Comparison of ENCODE assay signal across 8 cellular contexts in the genomic region with DNA sequence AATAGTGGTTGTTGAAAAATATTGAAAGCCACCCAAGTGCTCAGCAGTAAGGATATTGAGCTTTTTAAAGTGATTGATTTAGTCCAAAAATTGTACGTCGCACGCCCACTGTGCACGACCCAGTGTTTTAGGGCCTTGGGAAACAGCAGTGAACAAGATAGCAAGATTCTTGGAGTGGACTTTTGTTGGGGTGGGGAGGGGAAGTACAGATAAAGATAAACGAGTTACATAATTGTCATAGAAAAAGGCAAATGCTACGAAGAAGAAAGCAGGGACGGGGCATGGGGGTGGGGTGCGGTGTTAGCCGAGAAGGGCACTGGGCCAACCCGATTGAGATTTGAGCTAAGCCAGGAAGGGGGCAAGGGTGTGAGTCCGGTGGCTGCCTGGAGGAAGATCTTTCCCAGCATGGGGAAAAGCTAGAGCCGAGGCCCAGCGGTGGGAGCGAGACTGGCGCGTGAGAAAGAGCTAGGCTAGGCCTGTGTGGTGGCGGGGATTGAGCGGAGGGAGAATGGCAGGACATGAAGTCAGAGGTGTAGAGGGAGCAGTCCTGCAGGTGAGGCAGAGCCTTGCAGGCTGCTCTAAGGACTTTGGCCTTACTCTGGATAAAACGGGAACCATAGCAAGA. TPM values are rescaled to one million over a fixed set of nuclear protein-coding genes. Genes with fewer than 3 reads are reported as not detected.
DNase-seq lines count a peak whose midpoint lies in the region; ATAC-seq and TF ChIP-seq lines count a peak whose summit lies in the region.

No MANE protein-coding gene starts in this region.

- peak overlapping the region; percentile 95 for H3K4me3 ChIP-seq in cardiac muscle cell
- peak overlapping the region; percentile 76 for H3K4me3 ChIP-seq in parathyroid adenoma (ENCODE audit: low read depth, low read length)

- H3K4me1 ChIP-seq in cardiac muscle cell (ENCODE audit: low read depth): peaks cover 13% of the 10 kb centered on the region
- peaks cover 14% of the 10 kb centered on the region for H3K4me1 ChIP-seq in parathyroid adenoma

- peak overlapping the region; percentile 91 for H3K27ac ChIP-seq in CD4-positive, alpha-beta T cell (ENCODE audit: low read depth, low read length)
- H3K27ac ChIP-seq in cardiac muscle cell: peak overlapping the region; percentile 100
- peak overlapping the region; percentile 99 for H3K27ac ChIP-seq in parathyroid adenoma

- peak overlapping the region; percentile 89 for H3K9ac ChIP-seq in parathyroid adenoma

- CTCF ChIA-PET in CD4-positive, alpha-beta T cell (lab: Charles Lee): interaction anchor here (0.7 to 3.7 kb wide), 28 partner anchors 9 to 323 kb away, joined by 3 to 73 read pairs (median 4); a partner anchor contains a TSS
- CTCF ChIA-PET in activated naive CD4-positive, alpha-beta T cell treated with anti-CD3 and anti-CD28 coated beads for 36 hours (lab: Charles Lee): interaction anchor here (0.5 to 5.3 kb wide), 56 partner anchors 8 to 1561 kb away, joined by 3 to 40 read pairs (median 5); a partner anchor contains a TSS

- peak; percentile 27 for ATAC-seq in CD4-positive, alpha-beta T cell (ENCODE audit: poor library complexity)
- ATAC-seq in GM19467 (IDR thresholded peaks at IDR 0.05; ENCODE audit: unreplicated experiment) (peak; percentile 11), HG03442 (IDR thresholded peaks at IDR 0.05; ENCODE audit: unreplicated experiment) (no peak)

- peaks cover 3% of the 10 kb centered on the region for H3K9me3 ChIP-seq in CD4-positive, alpha-beta T cell (ENCODE audit: control insufficient read depth, low read length)
- H3K9me3 ChIP-seq in cardiac muscle cell (ENCODE audit: low read depth) (no peaks in the 10 kb centered on the region), parathyroid adenoma (ENCODE audit: control insufficient read depth, low read length) (no peaks in the 10 kb centered on the region)

- peaks cover 51% of the 10 kb centered on the region for H3K36me3 Mint-ChIP-seq in CD4-positive, alpha-beta T cell (ENCODE audit: low read depth)
- H3K36me3 Mint-ChIP-seq in activated naive CD4-positive, alpha-beta T cell treated with anti-CD3 and anti-CD28 coated beads for 36 hours (ENCODE audit: low read depth): peaks cover 22% of the 10 kb centered on the region

- H3K27me3 Mint-ChIP-seq in CD4-positive, alpha-beta T cell: peaks cover 7% of the 10 kb centered on the region
- peaks cover 2% of the 10 kb centered on the region for H3K27me3 Mint-ChIP-seq in activated naive CD4-positive, alpha-beta T cell treated with anti-CD3 and anti-CD28 coated beads for 36 hours (ENCODE audit: low read depth)

- no peaks in the 10 kb centered on the region for H3K9me3 Mint-ChIP-seq in CD4-positive, alpha-beta T cell
- H3K9me3 Mint-ChIP-seq in activated naive CD4-positive, alpha-beta T cell treated with anti-CD3 and anti-CD28 coated beads for 36 hours: peaks cover 1% of the 10 kb centered on the region

- intact Hi-C loops in CD4-positive, alpha-beta T cell (cut with DNase I, micrococcal nuclease): loop anchor here (1.0 to 10.0 kb wide), 12 partner anchors 26 to 752 kb away; a partner anchor contains a TSS
- intact Hi-C loops in activated naive CD4-positive, alpha-beta T cell treated with anti-CD3 and anti-CD28 coated beads for 36 hours (cut with micrococcal nuclease): loop anchor here (1.0 to 5.0 kb wide), 17 partner anchors 15 to 710 kb away; a partner anchor contains a TSS

- H3K4me2 ChIP-seq in parathyroid adenoma (ENCODE audit: low read length): peak overlapping the region; percentile 89

- H3K36me3 ChIP-seq in cardiac muscle cell: peaks cover 19% of the 10 kb centered on the region
- no peaks in the 10 kb centered on the region for H3K36me3 ChIP-seq in parathyroid adenoma (ENCODE audit: control insufficient read depth, insufficient read depth, low read length)

- H3K4me3 Mint-ChIP-seq in CD4-positive, alpha-beta T cell: peak overlapping the region; percentile 97
- H3K4me3 Mint-ChIP-seq in activated naive CD4-positive, alpha-beta T cell treated with anti-CD3 and anti-CD28 coated beads for 36 hours: peak overlapping the region; percentile 99

- POLR2A ChIA-PET in CD4-positive, alpha-beta T cell (lab: Charles Lee): interaction anchor here (1.1 to 2.5 kb wide), 17 partner anchors 11 to 751 kb away, joined by 3 to 42 read pairs (median 5); a partner anchor contains a TSS

- peaks cover 1% of the 10 kb centered on the region for H3K27me3 ChIP-seq in CD4-positive, alpha-beta T cell (ENCODE audit: control insufficient read depth, insufficient read depth, low read length)
- H3K27me3 ChIP-seq in cardiac muscle cell: no peaks in the 10 kb centered on the region
- no peaks in the 10 kb centered on the region for H3K27me3 ChIP-seq in parathyroid adenoma (ENCODE audit: control insufficient read depth, insufficient read depth, low read length)

- H2AFZ ChIP-seq in parathyroid adenoma: peak overlapping the region; percentile 96

- TF ChIP-seq CTCF in CD4-positive, alpha-beta T cell (IDR thresholded peaks at IDR 0.05): no peak
- TF ChIP-seq CTCF in cardiac muscle cell (IDR thresholded peaks at IDR 0.05; ENCODE audit: low read depth, low read length) (no peak), parathyroid adenoma (IDR thresholded peaks at IDR 0.05) (no peak)

- H3K4me1 Mint-ChIP-seq in CD4-positive, alpha-beta T cell (ENCODE audit: low read depth): peaks cover 35% of the 10 kb centered on the region
- H3K4me1 Mint-ChIP-seq in activated naive CD4-positive, alpha-beta T cell treated with anti-CD3 and anti-CD28 coated beads for 36 hours (ENCODE audit: low read depth): peaks cover 29% of the 10 kb centered on the region

- peaks cover 45% of the 10 kb centered on the region for H3K79me2 ChIP-seq in parathyroid adenoma

- peak overlapping the region; percentile 98 for H3K27ac Mint-ChIP-seq in CD4-positive, alpha-beta T cell
- peak overlapping the region; percentile 96 for H3K27ac Mint-ChIP-seq in activated naive CD4-positive, alpha-beta T cell treated with anti-CD3 and anti-CD28 coated beads for 36 hours

- peak in 6 of 10 experiments; percentile 3 to 34 (median 8) for DNase-seq in CD4-positive, alpha-beta T cell
- peak; percentile 41 for DNase-seq in NAMALWA (ENCODE audit: low spot score)
- peak; percentile 35 for DNase-seq in activated naive CD4-positive, alpha-beta T cell treated with anti-CD3 and anti-CD28 coated beads for 36 hours
- DNase-seq in cardiac muscle cell (ENCODE audit: low read depth in 1 of 2, low spot score in 1 of 2): peak; percentile 25 to 43
- DNase-seq in NCI-H2171 treated with DMSO at 0.1 percent for 48 hours (lab: John Stamatoyannopoulos, UW): no peak

RNA-seq across cellular contexts. Expression of a gene that starts 0.5 kb away (rescaled TPM):
- total RNA-seq in CD4-positive, alpha-beta T cell: 1 to 10 TPM; 7.2 to 7.3 TPM
- total RNA-seq in activated naive CD4-positive, alpha-beta T cell treated with anti-CD3 and anti-CD28 coated beads for 36 hours: 1 to 10 TPM; 6.9 to 8.1 TPM
- 9.9 and 11.8 TPM in 2 replicates for total RNA-seq in cardiac muscle cell
- polyA plus RNA-seq in cardiac muscle cell: 26.0 and 36.0 TPM in 2 replicates

RNA-seq across cellular contexts. Expression of a gene that starts 0.7 kb away (rescaled TPM):
- 10 to 100 TPM; 17.7 to 19.7 TPM for total RNA-seq in CD4-positive, alpha-beta T cell
- total RNA-seq in activated naive CD4-positive, alpha-beta T cell treated with anti-CD3 and anti-CD28 coated beads for 36 hours: 10 to 100 TPM; 12.1 to 14.4 TPM
- total RNA-seq in cardiac muscle cell: 7.9 and 11.1 TPM in 2 replicates
- polyA plus RNA-seq in cardiac muscle cell: 14.2 TPM in 2 replicates

RNA-seq across cellular contexts. Expression of a gene that starts 25.9 kb away (rescaled TPM):
- 10 to 100 TPM; 12.5 to 14.8 TPM for total RNA-seq in CD4-positive, alpha-beta T cell
- total RNA-seq in activated naive CD4-positive, alpha-beta T cell treated with anti-CD3 and anti-CD28 coated beads for 36 hours: 10 to 100 TPM; 44.7 to 46.1 TPM
- 19.3 and 26.8 TPM in 2 replicates for total RNA-seq in cardiac muscle cell
- polyA plus RNA-seq in cardiac muscle cell: 18.1 and 30.7 TPM in 2 replicates
